ENCODE assay signal across 9 cellular contexts in genomic region chr2:20661028-20661980, GRCh38. TPM values are rescaled to one million over a fixed set of nuclear protein-coding genes. Genes with fewer than 3 reads are reported as not detected.
A peak's percentile ranks its signal among the peaks of the same experiment; 100 is the strongest.
DNase-seq lines count a peak whose midpoint lies in the region; ATAC-seq and TF ChIP-seq lines count a peak whose summit lies in the region.
"Had no signal": no experiment of that assay in that cellular context is flagged by ENCODE, and none has a peak within 500 bp of the region (broad histone marks: within the 10 kb centered on the region; RNA-seq: fewer than 3 reads in every experiment).

No MANE protein-coding gene starts in this region.

- H3K4me3 Mint-ChIP-seq in activated CD8-positive, alpha-beta T cell treated with anti-CD3 and anti-CD28 coated beads for 36 hours: no peak overlapping the region
- no peak overlapping the region for H3K4me3 Mint-ChIP-seq in endodermal cell

- no peak overlapping the region for H3K27ac ChIP-seq in C4-2B
- H3K27ac ChIP-seq in endodermal cell (ENCODE audit: low read depth, low read length): no peak overlapping the region
- no peak overlapping the region for H3K27ac ChIP-seq in mesendoderm (ENCODE audit: low read depth, low read length)

- no peak overlapping the region for H2BK15ac ChIP-seq in mesendoderm (replicated peaks; ENCODE audit: low read depth)

- no peaks in the 10 kb centered on the region for H3K79me2 ChIP-seq in mesendoderm (ENCODE audit: control insufficient read depth, insufficient read depth, low read length)

- no peak overlapping the region for H3K9ac ChIP-seq in endodermal cell (ENCODE audit: extremely low read depth, low read length, poor library complexity, severe bottlenecking)
- H3K9ac ChIP-seq in mesendoderm (ENCODE audit: low read length): no peak overlapping the region

- DNase-seq in NCI-H526 (lab: John Stamatoyannopoulos, UW): peak; percentile 54 to 68
- DNase-seq in activated CD8-positive, alpha-beta T cell treated with anti-CD3 and anti-CD28 coated beads for 36 hours: peak; percentile 72
- DNase-seq in endodermal cell: peak; percentile 93
- peak; percentile 93 for DNase-seq in mesendoderm
- DNase-seq in stimulated activated CD8-positive, alpha-beta memory T cell treated with anti-CD3 and anti-CD28 coated beads, Interleukin-7, amount 100 ng/mL, for 4 hours (ENCODE audit: low read depth in 2 of 2): peak; percentile 34 to 38

- H3K27me3 Mint-ChIP-seq in activated CD8-positive, alpha-beta T cell treated with anti-CD3 and anti-CD28 coated beads for 36 hours: peaks cover 49% of the 10 kb centered on the region
- H3K27me3 Mint-ChIP-seq in endodermal cell (ENCODE audit: insufficient read depth): peaks cover 79% of the 10 kb centered on the region

- H2BK120ac ChIP-seq in mesendoderm (ENCODE audit: low read depth, low read length): no peak overlapping the region

- H3K4me3 ChIP-seq in endodermal cell (ENCODE audit: low read length): no peak overlapping the region
- H3K4me3 ChIP-seq in mesendoderm (ENCODE audit: low read length): no peak overlapping the region

- H3K56ac ChIP-seq in mesendoderm (ENCODE audit: low read length): peak overlapping the region; percentile 63

- no peak overlapping the region for H3K4ac ChIP-seq in mesendoderm (ENCODE audit: low read depth, low read length)

- TF ChIP-seq CTCF in C4-2B (conservative IDR thresholded peaks at IDR 0.05): peak; percentile 92
- peak; percentile 93 for TF ChIP-seq CTCF in activated CD8-positive, alpha-beta T cell treated with anti-CD3 and anti-CD28 coated beads for 36 hours (IDR thresholded peaks at IDR 0.05)
- TF ChIP-seq CTCF in endodermal cell (conservative IDR thresholded peaks at IDR 0.05): peak; percentile 97

- H3K79me1 ChIP-seq in mesendoderm (ENCODE audit: low read length): no peaks in the 10 kb centered on the region

- H2AK5ac ChIP-seq in mesendoderm (ENCODE audit: low read length): no peak overlapping the region

- no peak overlapping the region for H3K23ac ChIP-seq in mesendoderm (ENCODE audit: low read length)

- H3K18ac ChIP-seq in mesendoderm (ENCODE audit: low read length): no peak overlapping the region

- CTCF ChIA-PET in activated CD8-positive, alpha-beta T cell treated with anti-CD3 and anti-CD28 coated beads for 36 hours (lab: Charles Lee): interaction anchor here (0.6 to 6.6 kb wide), 50 partner anchors 10 to 456 kb away, joined by 3 to 186 read pairs (median 4); partner anchors contain the start of genes HS1BP3, LDAH and RHOB

- H3K36me3 ChIP-seq in endodermal cell (ENCODE audit: control insufficient read depth, insufficient read depth, low read length): no peaks in the 10 kb centered on the region
- H3K36me3 ChIP-seq in mesendoderm (ENCODE audit: control insufficient read depth, insufficient read depth, low read length): no peaks in the 10 kb centered on the region

- no peak overlapping the region for H4K5ac ChIP-seq in mesendoderm (ENCODE audit: low read length)

- no peak overlapping the region for H3K4me2 ChIP-seq in mesendoderm (ENCODE audit: low read length)

- H4K8ac ChIP-seq in mesendoderm (ENCODE audit: low read depth, low read length): no peak overlapping the region

- intact Hi-C loops in activated CD8-positive, alpha-beta T cell treated with anti-CD3 and anti-CD28 coated beads for 36 hours (cut with micrococcal nuclease): loop anchor here (1.0 kb wide), 1 partner anchor 302 kb away; no protein-coding TSS in a partner anchor

- H3K4me1 ChIP-seq in endodermal cell (ENCODE audit: control insufficient read depth, insufficient read depth, low read length) (no peaks in the 10 kb centered on the region), mesendoderm (ENCODE audit: control insufficient read depth, low read depth, low read length) (no peaks in the 10 kb centered on the region)

- H3K27ac Mint-ChIP-seq in activated CD8-positive, alpha-beta T cell treated with anti-CD3 and anti-CD28 coated beads for 36 hours: no peak overlapping the region
- H3K27ac Mint-ChIP-seq in endodermal cell: no peak overlapping the region

- ATAC-seq in GM18873 (IDR thresholded peaks at IDR 0.05; ENCODE audit: low FRiP score, unreplicated experiment) (peak; percentile 56), HG03196 (IDR thresholded peaks at IDR 0.05; ENCODE audit: unreplicated experiment) (peak; percentile 67)
- peak; percentile 86 for ATAC-seq in activated CD8-positive, alpha-beta T cell treated with anti-CD3 and anti-CD28 coated beads for 36 hours

- 30 to 45% methylated on average over 4 to 9 of the region's 9 CpGs for WGBS in endodermal cell (ENCODE audit: insufficient coverage in 1 of 2, insufficient read length in 1 of 2), 2 experiments
- no CpG with 5 or more reads among the region's 9 CpGs for WGBS in mesendoderm (ENCODE audit: extremely low coverage, insufficient coverage, low lambda C conversion rate)

- H2BK5ac ChIP-seq in mesendoderm (ENCODE audit: low read length): no peak overlapping the region

- POLR2A ChIA-PET in activated CD8-positive, alpha-beta T cell treated with anti-CD3 and anti-CD28 coated beads for 36 hours (lab: Charles Lee): interaction anchor here (0.9 to 1.0 kb wide), 3 partner anchors 10 to 161 kb away, joined by 3 to 4 read pairs (median 3); partner anchors contain the start of gene HS1BP3

- no peaks in the 10 kb centered on the region for H3K9me3 Mint-ChIP-seq in activated CD8-positive, alpha-beta T cell treated with anti-CD3 and anti-CD28 coated beads for 36 hours
- no peaks in the 10 kb centered on the region for H3K9me3 Mint-ChIP-seq in endodermal cell

- peaks cover 9% of the 10 kb centered on the region for H3K4me1 Mint-ChIP-seq in activated CD8-positive, alpha-beta T cell treated with anti-CD3 and anti-CD28 coated beads for 36 hours (ENCODE audit: low read depth)
- H3K4me1 Mint-ChIP-seq in endodermal cell: peaks cover 2% of the 10 kb centered on the region

- no peaks in the 10 kb centered on the region for H3K9me3 ChIP-seq in endodermal cell (ENCODE audit: control insufficient read depth, low read length)

- H3K36me3 Mint-ChIP-seq in activated CD8-positive, alpha-beta T cell treated with anti-CD3 and anti-CD28 coated beads for 36 hours (ENCODE audit: low read depth): no peaks in the 10 kb centered on the region
- H3K36me3 Mint-ChIP-seq in endodermal cell (ENCODE audit: low read depth): no peaks in the 10 kb centered on the region

- peaks cover 81% of the 10 kb centered on the region for H3K27me3 ChIP-seq in endodermal cell (ENCODE audit: control insufficient read depth, insufficient read depth, low read length, poor library complexity, severe bottlenecking)
- peaks cover 39% of the 10 kb centered on the region for H3K27me3 ChIP-seq in mesendoderm (ENCODE audit: insufficient read depth, low read length, poor library complexity)

RNA-seq across cellular contexts. Expression of gene GDF7, which starts 5.6 kb away (rescaled TPM):
- not detected for total RNA-seq in activated CD8-positive, alpha-beta T cell treated with anti-CD3 and anti-CD28 coated beads for 36 hours
- under 1 TPM; 0.07 to 0.09 TPM for total RNA-seq in endodermal cell
- polyA plus RNA-seq in endodermal cell (2013, experiment 1 of 2): 9.4 TPM
- 8.1 TPM for polyA plus RNA-seq in endodermal cell (2013, experiment 2 of 2)
- 0.03 TPM for polyA plus RNA-seq in mesendoderm (2013, experiment 1 of 2)
- polyA plus RNA-seq in mesendoderm (2013, experiment 2 of 2): 0.01 TPM
- total RNA-seq: T-helper 1 cell treated with Interleukin-12 subunit alpha and Interleukin-12 subunit beta and Interleukin-4 antibody, amounts not matched to agents 30 ng/mL and 1 ng/mL, for 36 hours had no signal

RNA-seq across cellular contexts. Expression of gene HS1BP3, which starts 10.4 kb away (rescaled TPM):
- total RNA-seq in activated CD8-positive, alpha-beta T cell treated with anti-CD3 and anti-CD28 coated beads for 36 hours: 1 to 10 TPM; 6.5 to 7.9 TPM
- 10 to 100 TPM; 23.0 to 26.2 TPM for total RNA-seq in endodermal cell
- 19.6 TPM for polyA plus RNA-seq in endodermal cell (2013, experiment 1 of 2)
- 16.8 TPM for polyA plus RNA-seq in endodermal cell (2013, experiment 2 of 2)
- 4.5 TPM for polyA plus RNA-seq in mesendoderm (2013, experiment 1 of 2)
- 5.0 TPM for polyA plus RNA-seq in mesendoderm (2013, experiment 2 of 2)

Comparison
In these comparisons a context has a peak if more than half of its experiments do, and no peak if none do; other contexts are left out.
1. DNase-seq: peak in every context shown above with its lines; median percentile 93 in endodermal cell; 93 in mesendoderm; 72 in activated CD8-positive, alpha-beta T cell treated with anti-CD3 and anti-CD28 coated beads for 36 hours; 61 in NCI-H526; 36 in stimulated activated CD8-positive, alpha-beta memory T cell treated with anti-CD3 and anti-CD28 coated beads, Interleukin-7, amount 100 ng/mL, for 4 hours.